ENCODE assay signal across 8 cellular contexts in the genomic region with DNA sequence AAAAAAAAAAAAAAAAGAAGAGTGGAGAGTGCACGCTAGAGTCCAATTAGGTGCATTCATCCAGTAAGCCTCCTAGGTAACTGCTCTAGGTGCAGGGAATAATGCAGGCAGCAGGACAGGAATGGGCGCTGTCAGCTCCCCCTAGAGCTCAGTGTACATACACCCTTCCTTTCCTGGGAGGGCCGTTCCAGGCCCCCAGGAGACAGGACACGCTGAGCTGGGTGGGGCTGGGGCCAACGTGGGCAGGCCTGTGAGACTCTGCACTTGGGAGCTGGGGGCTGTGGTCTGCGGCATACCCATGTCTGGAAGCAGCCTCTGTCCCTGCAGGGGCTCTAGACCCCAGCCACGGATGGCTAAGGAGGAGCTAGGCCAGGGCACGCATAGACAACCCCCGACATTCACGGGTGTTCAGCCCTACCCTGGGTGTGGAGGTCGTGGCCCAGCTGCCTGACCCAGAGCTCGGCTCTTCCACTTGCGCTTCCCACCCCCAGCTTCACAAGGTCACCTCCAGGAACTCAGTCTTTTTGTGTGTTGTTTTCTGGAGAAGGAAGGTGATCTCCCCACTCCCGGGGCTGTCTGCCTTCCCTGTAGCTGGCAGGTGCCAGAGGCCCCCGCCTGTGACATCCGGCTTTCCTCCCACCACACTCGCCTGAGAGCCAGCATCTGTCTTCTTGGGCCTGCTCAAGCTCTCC. TPM values are rescaled to one million over a fixed set of nuclear protein-coding genes. Genes with fewer than 3 reads are reported as not detected.
DNase-seq lines count a peak whose midpoint lies in the region; ATAC-seq and TF ChIP-seq lines count a peak whose summit lies in the region.

No MANE protein-coding gene starts in this region.

- H3K9me3 Mint-ChIP-seq in CD8-positive, alpha-beta T cell, result no peaks in the 10 kb centered on the region
- H3K9me3 Mint-ChIP-seq in activated naive CD4-positive, alpha-beta T cell treated with anti-CD3 and anti-CD28 coated beads, Interleukin-2, amount 50 U/mL, for 24 hours, result no peaks in the 10 kb centered on the region

- H3K27me3 ChIP-seq in CD8-positive, alpha-beta T cell (ENCODE audit: insufficient read depth, low read length), result no peaks in the 10 kb centered on the region

- H3K4me1 Mint-ChIP-seq in CD8-positive, alpha-beta T cell (ENCODE audit: low read depth), result peaks cover 38% of the 10 kb centered on the region
- H3K4me1 Mint-ChIP-seq in activated naive CD4-positive, alpha-beta T cell treated with anti-CD3 and anti-CD28 coated beads, Interleukin-2, amount 50 U/mL, for 24 hours, result peaks cover 15% of the 10 kb centered on the region

- peaks cover 48% of the 10 kb centered on the region for H3K4me1 ChIP-seq in CD8-positive, alpha-beta T cell (ENCODE audit: insufficient read depth, low read length)

- peak overlapping the region; percentile 86 for H3K4me3 Mint-ChIP-seq in CD8-positive, alpha-beta T cell
- H3K4me3 Mint-ChIP-seq in activated naive CD4-positive, alpha-beta T cell treated with anti-CD3 and anti-CD28 coated beads, Interleukin-2, amount 50 U/mL, for 24 hours, result peak overlapping the region; percentile 82

- DNase-seq in CD8-positive, alpha-beta T cell, result peak in 3 of 7 experiments; percentile 36 to 64 (median 41)
- DNase-seq in MV-4-11 (lab: John Stamatoyannopoulos, UW) (peak; percentile 37), iPS-NIHi11 (ENCODE audit: low spot score) (peak; percentile 52), substantia nigra (lab: John Stamatoyannopoulos, UW) (peak in 7 of 49 donors; percentile 28 to 63 (median 45)), pons (ENCODE audit: low spot score) (no peak), dermis blood vessel endothelial cell (no peak)

- CTCF ChIA-PET in CD8-positive, alpha-beta T cell (lab: Charles Lee), result interaction anchor here (0.8 to 17.6 kb wide), 7 partner anchors 7 to 66 kb away, joined by 3 to 353 read pairs (median 4); partner anchors contain the start of genes CIAO3 and METRN

- H3K4me3 ChIP-seq in CD8-positive, alpha-beta T cell (ENCODE audit: low read depth, low read length), result peak overlapping the region; percentile 86

- POLR2A ChIA-PET in CD8-positive, alpha-beta T cell (lab: Charles Lee), result interaction anchor here (0.8 to 3.5 kb wide), 9 partner anchors 9 to 349 kb away, joined by 3 to 31 read pairs (median 6); partner anchors contain the start of genes CHTF18, CIAO3, MRPL28 and RPUSD1

- peak overlapping the region; percentile 72 for H3K27ac ChIP-seq in CD8-positive, alpha-beta T cell (ENCODE audit: low read depth, low read length)
- peak overlapping the region; percentile 92 for H3K27ac ChIP-seq in substantia nigra (ENCODE audit: low read depth, low read length, poor library complexity, severe bottlenecking)

- intact Hi-C loops in CD8-positive, alpha-beta T cell (cut with DNase I, micrococcal nuclease), result loop anchor here in 1 of 2 experiments (2.0 kb wide), 2 partner anchors 21 to 131 kb away; partner anchors contain the start of gene CIAO3

- TF ChIP-seq CTCF in CD8-positive, alpha-beta T cell (IDR thresholded peaks at IDR 0.05), result no peak

- H3K9me3 ChIP-seq in CD8-positive, alpha-beta T cell (ENCODE audit: low read length), result no peaks in the 10 kb centered on the region

- peak; percentile 21 for ATAC-seq in CD8-positive, alpha-beta T cell
- peak; percentile 23 for ATAC-seq in GM18868 (IDR thresholded peaks at IDR 0.05; ENCODE audit: unreplicated experiment)

- H3K36me3 ChIP-seq in CD8-positive, alpha-beta T cell (ENCODE audit: insufficient read depth, low read length), result no peaks in the 10 kb centered on the region

- H3K36me3 Mint-ChIP-seq in CD8-positive, alpha-beta T cell, result no peaks in the 10 kb centered on the region
- no peaks in the 10 kb centered on the region for H3K36me3 Mint-ChIP-seq in activated naive CD4-positive, alpha-beta T cell treated with anti-CD3 and anti-CD28 coated beads, Interleukin-2, amount 50 U/mL, for 24 hours

- peak overlapping the region; percentile 86 for H3K27ac Mint-ChIP-seq in CD8-positive, alpha-beta T cell
- peak overlapping the region; percentile 23 for H3K27ac Mint-ChIP-seq in activated naive CD4-positive, alpha-beta T cell treated with anti-CD3 and anti-CD28 coated beads, Interleukin-2, amount 50 U/mL, for 24 hours

- no peaks in the 10 kb centered on the region for H3K27me3 Mint-ChIP-seq in CD8-positive, alpha-beta T cell (ENCODE audit: low read depth)
- H3K27me3 Mint-ChIP-seq in activated naive CD4-positive, alpha-beta T cell treated with anti-CD3 and anti-CD28 coated beads, Interleukin-2, amount 50 U/mL, for 24 hours, result peaks cover 2% of the 10 kb centered on the region

RNA-seq across cellular contexts. Expression of gene ANTKMT, which starts 1.0 kb away (rescaled TPM):
- total RNA-seq in CD8-positive, alpha-beta T cell, result 10 to 100 TPM; 24.7 to 29.6 TPM
- total RNA-seq in dermis blood vessel endothelial cell, result 25.5 and 47.5 TPM in 2 replicates

RNA-seq across cellular contexts. Expression of gene METRN, which starts 5.0 kb away (rescaled TPM):
- total RNA-seq in CD8-positive, alpha-beta T cell, result 10 to 100 TPM in 1 of 2 experiments, 1 to 10 TPM in 1; 9.2 to 10.1 TPM
- total RNA-seq in dermis blood vessel endothelial cell, result 34.9 and 41.7 TPM in 2 replicates

RNA-seq across cellular contexts. Expression of gene CCDC78, which starts 6.3 kb away (rescaled TPM):
- 1 to 10 TPM; 3.6 to 5.5 TPM for total RNA-seq in CD8-positive, alpha-beta T cell
- 0.34 and 0.65 TPM in 2 replicates for total RNA-seq in dermis blood vessel endothelial cell

RNA-seq across cellular contexts. Expression of gene HAGHL, which starts 6.9 kb away (rescaled TPM):
- total RNA-seq in CD8-positive, alpha-beta T cell, result 10 to 100 TPM; 17.5 to 21.8 TPM
- 5.1 and 6.3 TPM in 2 replicates for total RNA-seq in dermis blood vessel endothelial cell

RNA-seq across cellular contexts. Expression of gene FBXL16, which starts 14.4 kb away (rescaled TPM):
- 1 to 10 TPM; 4.4 to 4.6 TPM for total RNA-seq in CD8-positive, alpha-beta T cell
- 0.05 TPM in 1 of 2 replicates, not detected in the other for total RNA-seq in dermis blood vessel endothelial cell

Comparison
In these comparisons a context has a peak if more than half of its experiments do, and no peak if none do; other contexts are left out.
1. DNase-seq: peak in MV-4-11 (single experiment) and iPS-NIHi11 (single experiment); none in pons (single experiment) and dermis blood vessel endothelial cell (single experiment).